In the genomic region with DNA sequence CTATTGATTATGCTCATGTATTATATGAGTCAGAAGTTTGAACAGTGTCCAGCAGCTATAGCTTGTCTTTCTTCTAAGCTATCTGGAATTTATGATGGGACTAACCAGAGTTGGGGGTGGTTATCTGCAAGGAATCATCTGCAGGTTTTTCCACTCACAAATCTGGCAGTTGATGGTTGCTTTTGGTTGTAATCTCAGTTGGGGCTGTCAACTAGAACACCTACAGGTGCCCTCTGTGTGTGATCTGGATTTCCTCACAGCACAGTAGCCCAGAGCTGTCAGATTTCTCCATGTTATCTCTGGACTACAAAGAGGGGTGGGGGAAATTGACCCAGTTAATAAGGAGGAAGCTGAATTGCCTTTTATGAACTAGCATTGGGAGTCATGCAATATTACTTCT, we compare ENCODE assay signal across 1 cellular context.
TF ChIP-seq lines count a peak whose summit lies in the region.

No MANE protein-coding gene starts in this region.

TF ChIP-seq in SK-N-SH, 30 proteins besides CTCF, POLR2A, EP300 and RAD21:
- TF ChIP-seq SMC3 (IDR thresholded peaks at IDR 0.05; ENCODE audit: low read depth, low read length) = no peak
- TF ChIP-seq ELF1 (IDR thresholded peaks at IDR 0.05) = no peak
- peak; percentile 63; the same call in 1 of the 2 replicates for TF ChIP-seq RCOR1 (IDR thresholded peaks at IDR 0.05; ENCODE audit: low read length)
- TF ChIP-seq GATA2 (CRISPR knock-in tag; IDR thresholded peaks at IDR 0.05) = peak; percentile 93
- TF ChIP-seq CHD2 (IDR thresholded peaks at IDR 0.05; ENCODE audit: low read length, partially characterized antibody) = peak; percentile 65
- TF ChIP-seq FOXJ3 (CRISPR knock-in tag; IDR thresholded peaks at IDR 0.05) = peak; percentile 59; the same call in 1 of the 2 replicates
- TF ChIP-seq, protein P1, sequence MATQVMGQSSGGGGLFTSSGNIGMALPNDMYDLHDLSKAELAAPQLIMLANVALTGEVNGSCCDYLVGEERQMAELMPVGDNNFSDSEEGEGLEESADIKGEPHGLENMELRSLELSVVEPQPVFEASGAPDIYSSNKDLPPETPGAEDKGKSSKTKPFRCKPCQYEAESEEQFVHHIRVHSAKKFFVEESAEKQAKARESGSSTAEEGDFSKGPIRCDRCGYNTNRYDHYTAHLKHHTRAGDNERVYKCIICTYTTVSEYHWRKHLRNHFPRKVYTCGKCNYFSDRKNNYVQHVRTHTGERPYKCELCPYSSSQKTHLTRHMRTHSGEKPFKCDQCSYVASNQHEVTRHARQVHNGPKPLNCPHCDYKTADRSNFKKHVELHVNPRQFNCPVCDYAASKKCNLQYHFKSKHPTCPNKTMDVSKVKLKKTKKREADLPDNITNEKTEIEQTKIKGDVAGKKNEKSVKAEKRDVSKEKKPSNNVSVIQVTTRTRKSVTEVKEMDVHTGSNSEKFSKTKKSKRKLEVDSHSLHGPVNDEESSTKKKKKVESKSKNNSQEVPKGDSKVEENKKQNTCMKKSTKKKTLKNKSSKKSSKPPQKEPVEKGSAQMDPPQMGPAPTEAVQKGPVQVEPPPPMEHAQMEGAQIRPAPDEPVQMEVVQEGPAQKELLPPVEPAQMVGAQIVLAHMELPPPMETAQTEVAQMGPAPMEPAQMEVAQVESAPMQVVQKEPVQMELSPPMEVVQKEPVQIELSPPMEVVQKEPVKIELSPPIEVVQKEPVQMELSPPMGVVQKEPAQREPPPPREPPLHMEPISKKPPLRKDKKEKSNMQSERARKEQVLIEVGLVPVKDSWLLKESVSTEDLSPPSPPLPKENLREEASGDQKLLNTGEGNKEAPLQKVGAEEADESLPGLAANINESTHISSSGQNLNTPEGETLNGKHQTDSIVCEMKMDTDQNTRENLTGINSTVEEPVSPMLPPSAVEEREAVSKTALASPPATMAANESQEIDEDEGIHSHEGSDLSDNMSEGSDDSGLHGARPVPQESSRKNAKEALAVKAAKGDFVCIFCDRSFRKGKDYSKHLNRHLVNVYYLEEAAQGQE (IDR thresholded peaks at IDR 0.05; ENCODE audit: low read depth, low read length) = no peak
TF ChIP-seq in SK-N-SH: peak in this region for 4.
